In genomic region chrX:21943460-21944135, GRCh38 we compare ENCODE assay signal across 9 cellular contexts. TPM values are rescaled to one million over a fixed set of nuclear protein-coding genes. Genes with fewer than 3 reads are reported as not detected.
DNase-seq lines count a peak whose midpoint lies in the region; ATAC-seq and TF ChIP-seq lines count a peak whose summit lies in the region.
"Had no signal": no experiment of that assay in that cellular context is flagged by ENCODE, and none has a peak within 500 bp of the region (broad histone marks: within the 10 kb centered on the region; RNA-seq: fewer than 3 reads in every experiment).

No MANE protein-coding gene starts in this region.

- no peak for TF ChIP-seq POLR2A in body of pancreas (IDR thresholded peaks at IDR 0.05)

- H3K4me1 ChIP-seq in OCI-LY1 (ENCODE audit: insufficient read depth, low read length, severe bottlenecking): peaks cover 29% of the 10 kb centered on the region
- peaks cover 41% of the 10 kb centered on the region for H3K4me1 ChIP-seq in osteoblast (ENCODE audit: insufficient read depth, low read length)
- H3K4me1 ChIP-seq in body of pancreas: peaks cover 15% of the 10 kb centered on the region

- H3K4me2 ChIP-seq in OCI-LY1 (ENCODE audit: low read length) (peak overlapping the region; percentile 42; the same call in 1 of the 2 replicates), osteoblast (ENCODE audit: insufficient read depth, low read length) (peak overlapping the region; percentile 49)

- 0 out of 2 replicates have a peak, but pooled peaks cover 3% of the 10 kb centered on the region for H3F3A ChIP-seq in OCI-LY1 (ENCODE audit: insufficient read depth, low read length)

- no peaks in the 10 kb centered on the region for H3K9me2 ChIP-seq in OCI-LY1 (ENCODE audit: low read depth, low read length)

- peak overlapping the region in 1 of 2 donors; percentile 78 for H3K27ac Mint-ChIP-seq in activated naive CD4-positive, alpha-beta T cell treated with anti-CD3 and anti-CD28 coated beads, Interleukin-2, amount 50 U/mL, for 72 hours

- H4K20me1 ChIP-seq in OCI-LY1 (ENCODE audit: insufficient read depth, low read length): no peaks in the 10 kb centered on the region
- H4K20me1 ChIP-seq in osteoblast (ENCODE audit: insufficient read depth, low read length): peaks cover 4% of the 10 kb centered on the region

- H3K27ac ChIP-seq in OCI-LY1 (ENCODE audit: low read depth, low read length, poor library complexity, severe bottlenecking) (no peak overlapping the region), osteoblast (ENCODE audit: low read depth, low read length) (peak overlapping the region; percentile 76), body of pancreas (no peak overlapping the region)

- H3K9me3 ChIP-seq in OCI-LY1 (ENCODE audit: low read length) (no peaks in the 10 kb centered on the region), osteoblast (ENCODE audit: low read depth, low read length) (no peaks in the 10 kb centered on the region), body of pancreas (no peaks in the 10 kb centered on the region)

- intact Hi-C loops in body of pancreas (cut with DNase I): no loop called here

- H3K36me3 ChIP-seq in OCI-LY1 (ENCODE audit: insufficient read depth, low read length) (peaks cover 3% of the 10 kb centered on the region; the same call in 1 of the 2 replicates), osteoblast (ENCODE audit: insufficient read depth, low read length) (no peaks in the 10 kb centered on the region), body of pancreas (replicated peaks in 1 of 2; ENCODE audit: insufficient read depth in 1 of 2, low read depth in 2 of 2) (no peaks in the 10 kb centered on the region)

- H2AFZ ChIP-seq in OCI-LY1 (ENCODE audit: low read length) (no peak overlapping the region), osteoblast (ENCODE audit: low read length) (no peak overlapping the region)

- TF ChIP-seq CTCF in OCI-LY1 (IDR thresholded peaks at IDR 0.05; ENCODE audit: low read length): no peak
- no peak for TF ChIP-seq CTCF in osteoblast (IDR thresholded peaks at IDR 0.05; ENCODE audit: extremely low read depth, low read depth, low read length)
- TF ChIP-seq CTCF in body of pancreas (IDR thresholded peaks at IDR 0.05): no peak

- H3K9ac ChIP-seq in OCI-LY1 (ENCODE audit: low read length): no peak overlapping the region

- DNase-seq in ELF-1 (ENCODE audit: low read depth, low spot score) (peak; percentile 52), dedifferentiated amniotic fluid mesenchymal stem cell (ENCODE audit: extremely low spot score) (peak; percentile 53), osteoblast (ENCODE audit: insufficient read length, low spot score, missing footprints) (peak; percentile 91), body of pancreas (no peak)
- no peak for DNase-seq in effector CD4-positive, alpha-beta T cell
- DNase-seq in activated CD4-positive, alpha-beta T cell treated with anti-CD3 and anti-CD28 coated beads for 4 hours: no peak
- DNase-seq in activated naive CD4-positive, alpha-beta T cell treated with anti-CD3 and anti-CD28 coated beads, Interleukin-2, amount 50 U/mL, for 72 hours (ENCODE audit: low spot score in 2 of 2): no peak
- DNase-seq: NCI-H187 treated with DMSO at 0.1 percent for 48 hours had no signal

- WGBS in body of pancreas, 2 donors: 70 to 74% methylated on average over 11 of the region's 11 CpGs

- peaks cover 31% of the 10 kb centered on the region; the same call in 1 of the 2 replicates for H3K79me2 ChIP-seq in OCI-LY1 (ENCODE audit: insufficient read depth, low read length)
- peaks cover 55% of the 10 kb centered on the region for H3K79me2 ChIP-seq in osteoblast (ENCODE audit: insufficient read depth, low read length)

- peak overlapping the region; percentile 13 for H3K4me3 ChIP-seq in OCI-LY1 (ENCODE audit: low read depth, low read length, poor library complexity, severe bottlenecking)
- peak overlapping the region; percentile 31 for H3K4me3 ChIP-seq in osteoblast (ENCODE audit: insufficient read depth, low read length)
- no peak overlapping the region for H3K4me3 ChIP-seq in body of pancreas

- H3K9me3 Mint-ChIP-seq in activated naive CD4-positive, alpha-beta T cell treated with anti-CD3 and anti-CD28 coated beads, Interleukin-2, amount 50 U/mL, for 72 hours: no peaks in the 10 kb centered on the region

- peaks cover 5 to 21% of the 10 kb centered on the region in 2 donors for H3K36me3 Mint-ChIP-seq in activated naive CD4-positive, alpha-beta T cell treated with anti-CD3 and anti-CD28 coated beads, Interleukin-2, amount 50 U/mL, for 72 hours

- ATAC-seq in body of pancreas: no peak
- no peak for ATAC-seq in activated naive CD4-positive, alpha-beta T cell treated with anti-CD3 and anti-CD28 coated beads, Interleukin-2, amount 50 U/mL, for 72 hours

- no peaks in the 10 kb centered on the region for H3K27me3 ChIP-seq in OCI-LY1 (ENCODE audit: insufficient read depth, low read length)
- H3K27me3 ChIP-seq in osteoblast (ENCODE audit: insufficient read depth, low read length): no peaks in the 10 kb centered on the region
- H3K27me3 ChIP-seq in body of pancreas: no peaks in the 10 kb centered on the region

RNA-seq across cellular contexts. Expression of gene SMS, which starts 3.1 kb away (rescaled TPM):
- total RNA-seq in osteoblast (69.2 and 76.0 TPM in 2 replicates), body of pancreas (10 to 100 TPM; 13.5 to 20.5 TPM)
- 100 to 1,000 TPM in 1 of 2 donors, 10 to 100 TPM in 1; 38.0 to 105 TPM for total RNA-seq in activated naive CD4-positive, alpha-beta T cell treated with anti-CD3 and anti-CD28 coated beads, Interleukin-2, amount 50 U/mL, for 72 hours

Comparison
In these comparisons a context has a peak if more than half of its experiments do, and no peak if none do; other contexts are left out.
1. DNase-seq: peak in ELF-1 (single experiment), dedifferentiated amniotic fluid mesenchymal stem cell (single experiment) and osteoblast (single experiment); none in effector CD4-positive, alpha-beta T cell (single experiment), activated CD4-positive, alpha-beta T cell treated with anti-CD3 and anti-CD28 coated beads for 4 hours (0 of 2), body of pancreas (0 of 4) and activated naive CD4-positive, alpha-beta T cell treated with anti-CD3 and anti-CD28 coated beads, Interleukin-2, amount 50 U/mL, for 72 hours (0 of 2).
2. H3K4me3 ChIP-seq: peak in OCI-LY1 (single experiment) and osteoblast (single experiment); none in body of pancreas (0 of 2).